In genomic region chr16:30746638-30747160, GRCh38 we compare ENCODE assay signal across 1 cellular context.
TF ChIP-seq lines count a peak whose summit lies in the region.

No MANE protein-coding gene starts in this region.

TF ChIP-seq in endothelial cell of umbilical vein, 7 proteins besides CTCF, POLR2A, EP300 and RAD21:
- TF ChIP-seq GATA2 (IDR thresholded peaks at IDR 0.05; ENCODE audit: insufficient read depth, insufficient read length, low read depth, low read length) = no peak
- no peak for TF ChIP-seq EZH2 (IDR thresholded peaks at IDR 0.05; ENCODE audit: borderline replicate concordance, low read depth, low read length, severe bottlenecking)
- TF ChIP-seq POLR2AphosphoS5 (IDR thresholded peaks at IDR 0.05; ENCODE audit: insufficient read depth, low read depth, low read length) = no peak
